Comparison of ENCODE assay signal across 13 cellular contexts in the genomic region with DNA sequence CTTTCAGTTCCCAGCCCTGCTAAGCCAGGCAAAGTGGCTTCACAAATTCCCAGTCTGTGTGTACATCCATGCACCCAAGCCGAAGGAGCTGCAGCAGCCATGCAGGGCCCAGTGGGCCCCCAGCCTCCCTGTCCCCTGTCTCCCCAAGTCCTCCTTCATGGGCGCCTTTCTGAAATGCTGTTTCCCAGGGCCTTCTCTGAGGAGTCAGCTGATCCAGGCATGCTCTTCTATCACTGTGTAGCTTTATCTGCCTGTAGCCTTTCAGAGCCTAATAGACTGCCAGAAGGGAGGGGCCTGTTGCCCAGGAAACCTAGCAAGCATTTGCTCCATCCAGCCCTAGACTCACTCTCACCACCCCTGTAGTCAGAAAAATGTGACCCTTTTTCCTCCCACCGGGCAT. TPM values are rescaled to one million over a fixed set of nuclear protein-coding genes. Genes with fewer than 3 reads are reported as not detected.
DNase-seq lines count a peak whose midpoint lies in the region; ATAC-seq, FAIRE-seq and TF ChIP-seq lines count a peak whose summit lies in the region.
"Had no signal": no experiment of that assay in that cellular context is flagged by ENCODE, and none has a peak within 500 bp of the region (broad histone marks: within the 10 kb centered on the region; RNA-seq: fewer than 3 reads in every experiment).

No MANE protein-coding gene starts in this region.

- no peak for FAIRE-seq in small intestine (lab: Jason Lieb, UNC)

- H3K4me1 ChIP-seq in hepatocyte (ENCODE audit: insufficient read depth) (peaks cover 3% of the 10 kb centered on the region), small intestine (ENCODE audit: control insufficient read depth in 2 of 2, insufficient read depth in 1 of 2, low read depth in 1 of 2, low read length in 1 of 2) (no peaks in the 10 kb centered on the region)

- peak overlapping the region; percentile 26 for H3K27ac ChIP-seq in caudate nucleus (ENCODE audit: low read depth, low read length)
- no peak overlapping the region for H3K27ac ChIP-seq in hepatocyte
- no peak overlapping the region for H3K27ac ChIP-seq in small intestine (ENCODE audit: low read depth in 1 of 2, low read length in 1 of 2)
- H3K27ac ChIP-seq: 22Rv1 had no signal

- H3K9me3 ChIP-seq in hepatocyte (ENCODE audit: low read depth) (no peaks in the 10 kb centered on the region), small intestine (ENCODE audit: control insufficient read depth, low read depth) (no peaks in the 10 kb centered on the region)

- H3K79me2 ChIP-seq in hepatocyte = no peaks in the 10 kb centered on the region

- H4K20me1 ChIP-seq in hepatocyte (ENCODE audit: insufficient read depth, poor library complexity, severe bottlenecking) = no peaks in the 10 kb centered on the region

- H3K9me2 ChIP-seq in hepatocyte (replicated peaks; ENCODE audit: insufficient read depth) = no peaks in the 10 kb centered on the region

- no peak overlapping the region for H3K4me3 ChIP-seq in hepatocyte
- no peak overlapping the region for H3K4me3 ChIP-seq in small intestine (ENCODE audit: low read depth in 1 of 2, low read length in 2 of 2)

- no peak overlapping the region for H2AFZ ChIP-seq in hepatocyte

- TF ChIP-seq CTCF in hepatocyte (IDR thresholded peaks at IDR 0.05; ENCODE audit: poor library complexity) = no peak

- 62% methylated on average over 3 of the region's 3 CpGs for WGBS in hepatocyte (ENCODE audit: low lambda C conversion rate, missing lambda C conversion rate)
- WGBS in small intestine, 3 donors = 57 to 71% (median 70%) methylated on average over 3 of the region's 3 CpGs

- intact Hi-C loops in sciatic nerve (cut with DNase I) = no loop called here

- H3K4me2 ChIP-seq in hepatocyte = no peak overlapping the region

- DNase-seq in DMS 273 (lab: John Stamatoyannopoulos, UW; ENCODE audit: unreplicated experiment) (peak; percentile 40), DMS 273 treated with DMSO at 0.1 percent for 48 hours (lab: John Stamatoyannopoulos, UW) (no peak), caudate nucleus (lab: John Stamatoyannopoulos, UW) (peak in 12 of 61 donors; percentile 5 to 56 (median 16)), hepatocyte (ENCODE audit: low spot score) (peak; percentile 43), sciatic nerve (ENCODE audit: low spot score) (no peak), T-helper 9 cell (no peak), small intestine (no peak)
- DNase-seq: Calu3; NCI-H1092; PC-3; stimulated activated CD8-positive, alpha-beta memory T cell treated with anti-CD3 and anti-CD28 coated beads, Interleukin-4, amount 100 ng/mL, for 48 hours had no signal

- H3K27me3 ChIP-seq in hepatocyte = no peaks in the 10 kb centered on the region
- H3K27me3 ChIP-seq in small intestine (ENCODE audit: control insufficient read depth in 2 of 2, insufficient read depth in 2 of 2, low read length in 2 of 2) = peaks cover 0 to 2% of the 10 kb centered on the region in 2 donors

- peak; percentile 17 for ATAC-seq in sciatic nerve
- no peak for ATAC-seq in GM18520 (IDR thresholded peaks at IDR 0.05; ENCODE audit: unreplicated experiment)
- ATAC-seq: PC-3 had no signal

- H3K36me3 ChIP-seq in hepatocyte (replicated peaks; ENCODE audit: insufficient read depth, low read depth) = no peaks in the 10 kb centered on the region
- H3K36me3 ChIP-seq in small intestine (ENCODE audit: control insufficient read depth in 2 of 2, insufficient read depth in 2 of 2, low read length in 2 of 2) = no peaks in the 10 kb centered on the region

RNA-seq across cellular contexts. Expression of gene SHC3, which starts 47.5 kb away (rescaled TPM):
- total RNA-seq in hepatocyte = 1.4 and 1.8 TPM in 2 replicates
- 1.4 and 1.5 TPM in 2 replicates for polyA plus RNA-seq in hepatocyte
- total RNA-seq in sciatic nerve = 5.3 TPM
- under 1 TPM in 2 of 3 donors, not detected in 1; 0.27 to 0.57 TPM for polyA plus RNA-seq in small intestine

Comparison
In these comparisons a context has a peak if more than half of its experiments do, and no peak if none do; other contexts are left out.
1. DNase-seq: peak in DMS 273 (single experiment) and hepatocyte (single experiment); none in DMS 273 treated with DMSO at 0.1 percent for 48 hours (single experiment), sciatic nerve (single experiment), T-helper 9 cell (single experiment) and small intestine (single experiment).